ENCODE assay signal across 8 cellular contexts in genomic region chr14:24194186-24194872, GRCh38. TPM values are rescaled to one million over a fixed set of nuclear protein-coding genes. Genes with fewer than 3 reads are reported as not detected.
DNase-seq lines count a peak whose midpoint lies in the region; ATAC-seq and TF ChIP-seq lines count a peak whose summit lies in the region.

No MANE protein-coding gene starts in this region.

- no peaks in the 10 kb centered on the region for H3F3A ChIP-seq in PC-3 (ENCODE audit: low read length, unreplicated experiment)

- H2AFZ ChIP-seq in PC-3 (ENCODE audit: low read length): no peak overlapping the region
- no peak overlapping the region for H2AFZ ChIP-seq in parathyroid adenoma

- peak overlapping the region; percentile 98 for H3K27ac Mint-ChIP-seq in CD8-positive, alpha-beta T cell
- H3K27ac Mint-ChIP-seq in endothelial cell (ENCODE audit: unreplicated experiment): peak overlapping the region; percentile 73

- no peaks in the 10 kb centered on the region for H3K9me3 ChIP-seq in CD8-positive, alpha-beta T cell (ENCODE audit: low read length)
- H3K9me3 ChIP-seq in PC-3 (ENCODE audit: low read length) (no peaks in the 10 kb centered on the region), parathyroid adenoma (ENCODE audit: control insufficient read depth, low read length) (no peaks in the 10 kb centered on the region)

- no peaks in the 10 kb centered on the region for H3K9me2 ChIP-seq in PC-3 (replicated peaks; ENCODE audit: low read length)

- no peak for TF ChIP-seq CTCF in CD8-positive, alpha-beta T cell (IDR thresholded peaks at IDR 0.05)
- TF ChIP-seq CTCF in PC-3 (conservative IDR thresholded peaks at IDR 0.05; ENCODE audit: low read depth, low read length): no peak
- no peak for TF ChIP-seq CTCF in endothelial cell (IDR thresholded peaks at IDR 0.05; ENCODE audit: unreplicated experiment)
- TF ChIP-seq CTCF in parathyroid adenoma (IDR thresholded peaks at IDR 0.05): no peak

- H3K79me2 ChIP-seq in PC-3 (ENCODE audit: low read length): peaks cover 59% of the 10 kb centered on the region
- peaks cover 20% of the 10 kb centered on the region for H3K79me2 ChIP-seq in parathyroid adenoma

- H3K4me1 ChIP-seq in CD8-positive, alpha-beta T cell (ENCODE audit: insufficient read depth, low read length): peaks cover 31% of the 10 kb centered on the region
- H3K4me1 ChIP-seq in PC-3 (ENCODE audit: insufficient read depth, low read length): peaks cover 9% of the 10 kb centered on the region
- peaks cover 9% of the 10 kb centered on the region for H3K4me1 ChIP-seq in parathyroid adenoma

- no peaks in the 10 kb centered on the region for H3K9me3 Mint-ChIP-seq in CD8-positive, alpha-beta T cell
- no peaks in the 10 kb centered on the region for H3K9me3 Mint-ChIP-seq in endothelial cell (ENCODE audit: unreplicated experiment)

- peak overlapping the region; percentile 87 for H3K4me3 ChIP-seq in CD8-positive, alpha-beta T cell (ENCODE audit: low read depth, low read length)
- H3K4me3 ChIP-seq in PC-3 (ENCODE audit: low read length) (peak overlapping the region; percentile 86), parathyroid adenoma (ENCODE audit: low read depth, low read length) (peak overlapping the region; percentile 100)

- H3K36me3 ChIP-seq in CD8-positive, alpha-beta T cell (ENCODE audit: insufficient read depth, low read length): peaks cover 11% of the 10 kb centered on the region
- H3K36me3 ChIP-seq in PC-3 (ENCODE audit: low read depth, low read length) (peaks cover 8% of the 10 kb centered on the region; the same call in 1 of the 2 replicates), parathyroid adenoma (ENCODE audit: control insufficient read depth, insufficient read depth, low read length) (no peaks in the 10 kb centered on the region)

- H3K4me2 ChIP-seq in PC-3 (ENCODE audit: low read length): peak overlapping the region; percentile 97
- peak overlapping the region; percentile 95 for H3K4me2 ChIP-seq in parathyroid adenoma (ENCODE audit: low read length)

- peak overlapping the region; percentile 94 for H3K4me3 Mint-ChIP-seq in CD8-positive, alpha-beta T cell
- H3K4me3 Mint-ChIP-seq in endothelial cell (ENCODE audit: unreplicated experiment): peak overlapping the region; percentile 92

- BruUV-seq in PC-3 (replicated peaks; lab: Mats Ljungman, UMichigan): TSS peak; percentile 38

- peaks cover 39% of the 10 kb centered on the region for H3K36me3 Mint-ChIP-seq in CD8-positive, alpha-beta T cell
- peaks cover 38% of the 10 kb centered on the region for H3K36me3 Mint-ChIP-seq in endothelial cell (ENCODE audit: low read depth, unreplicated experiment)

- intact Hi-C loops in CD8-positive, alpha-beta T cell (cut with DNase I, micrococcal nuclease): loop anchor here in 1 of 2 experiments (2.0 kb wide), 1 partner anchor 48 kb away; the partner anchor contains the start of gene TINF2
- intact Hi-C loops in PC-3 (cut with micrococcal nuclease): no loop called here

- H3K9ac ChIP-seq in PC-3 (ENCODE audit: low read length) (peak overlapping the region; percentile 99; the same call in 1 of the 2 replicates), parathyroid adenoma (no peak overlapping the region)

- POLR2A ChIA-PET in CD8-positive, alpha-beta T cell (lab: Charles Lee): interaction anchor here (1.8 to 3.9 kb wide), 5 partner anchors 11 to 59 kb away, joined by 8 to 50 read pairs (median 20); partner anchors contain the start of genes CHMP4A, IRF9, PSME1 and PSME2
- POLR2A ChIA-PET in PC-3 (lab: Charles Lee; ENCODE audit: unreplicated experiment): no interaction called here

- no peak for DNase-seq in CD8-positive, alpha-beta T cell
- DNase-seq in PC-3 (no peak), endothelial cell (ENCODE audit: low spot score) (no peak), NCI-H69 (lab: John Stamatoyannopoulos, UW) (no peak), LoVo (ENCODE audit: low spot score) (no peak), SIG-M5 (lab: John Stamatoyannopoulos, UW) (no peak)
- DNase-seq in activated effector memory CD4-positive, alpha-beta T cell treated with anti-CD3 and anti-CD28 coated beads, Interleukin-2, amount 50 U/mL, for 16 hours: no peak

- CTCF ChIA-PET in CD8-positive, alpha-beta T cell (lab: Charles Lee): interaction anchor here (0.6 to 3.8 kb wide), 5 partner anchors 21 to 138 kb away, joined by 3 to 27 read pairs (median 4); partner anchors contain the start of genes IRF9, MDP1 and TINF2
- CTCF ChIA-PET in PC-3 (lab: Charles Lee): no interaction called here

- peaks cover 52% of the 10 kb centered on the region for H3K4me1 Mint-ChIP-seq in CD8-positive, alpha-beta T cell (ENCODE audit: low read depth)
- peaks cover 26% of the 10 kb centered on the region for H3K4me1 Mint-ChIP-seq in endothelial cell (ENCODE audit: unreplicated experiment)

- no peak for ATAC-seq in CD8-positive, alpha-beta T cell
- ATAC-seq in PC-3: no peak

- no peaks in the 10 kb centered on the region for H4K20me1 ChIP-seq in PC-3 (ENCODE audit: low read length)

- peak overlapping the region; percentile 99 for H3K27ac ChIP-seq in CD8-positive, alpha-beta T cell (ENCODE audit: low read depth, low read length)
- H3K27ac ChIP-seq in PC-3 (ENCODE audit: low read length): no peak overlapping the region
- H3K27ac ChIP-seq in parathyroid adenoma: peak overlapping the region; percentile 99

- no peaks in the 10 kb centered on the region for H3K27me3 ChIP-seq in CD8-positive, alpha-beta T cell (ENCODE audit: insufficient read depth, low read length)
- H3K27me3 ChIP-seq in PC-3 (ENCODE audit: low read length) (no peaks in the 10 kb centered on the region), parathyroid adenoma (ENCODE audit: control insufficient read depth, insufficient read depth, low read length) (no peaks in the 10 kb centered on the region)

- H3K27me3 Mint-ChIP-seq in CD8-positive, alpha-beta T cell (ENCODE audit: low read depth): no peaks in the 10 kb centered on the region
- H3K27me3 Mint-ChIP-seq in endothelial cell (ENCODE audit: unreplicated experiment): peaks cover 23% of the 10 kb centered on the region

RNA-seq across cellular contexts. Expression of gene TM9SF1, which starts 0.9 kb away (rescaled TPM):
- 10 to 100 TPM; 17.5 to 20.4 TPM for total RNA-seq in CD8-positive, alpha-beta T cell
- 52.1 and 58.3 TPM in 2 replicates for total RNA-seq in PC-3 (2014; rRNA removed)
- total RNA-seq in endothelial cell (ENCODE audit: unreplicated experiment): 41.8 TPM

RNA-seq across cellular contexts. Expression of gene IPO4, which starts 5.7 kb away (rescaled TPM):
- total RNA-seq in CD8-positive, alpha-beta T cell: 10 to 100 TPM; 69.2 to 75.6 TPM
- total RNA-seq in PC-3 (2014; rRNA removed) (193 and 211 TPM in 2 replicates), endothelial cell (ENCODE audit: unreplicated experiment) (29.0 TPM)

RNA-seq across cellular contexts. Expression of gene TSSK4, which starts 11.2 kb away (rescaled TPM):
- under 1 TPM; 0.38 to 0.56 TPM for total RNA-seq in CD8-positive, alpha-beta T cell
- total RNA-seq in PC-3 (2014; rRNA removed): 0.11 TPM in 1 of 2 replicates, not detected in the other
- total RNA-seq in endothelial cell (ENCODE audit: unreplicated experiment): not detected

RNA-seq across cellular contexts. Expression of gene CHMP4A, which starts 19.0 kb away (rescaled TPM):
- 10 to 100 TPM; 70.1 to 77.6 TPM for total RNA-seq in CD8-positive, alpha-beta T cell
- total RNA-seq in PC-3 (2014; rRNA removed): 58.3 and 67.9 TPM in 2 replicates
- 34.3 TPM for total RNA-seq in endothelial cell (ENCODE audit: unreplicated experiment)

RNA-seq across cellular contexts. Expression of gene MDP1, which starts 21.5 kb away (rescaled TPM):
- 1 to 10 TPM; 4.2 to 4.5 TPM for total RNA-seq in CD8-positive, alpha-beta T cell
- total RNA-seq in PC-3 (2014; rRNA removed) (16.2 and 23.5 TPM in 2 replicates), endothelial cell (ENCODE audit: unreplicated experiment) (17.4 TPM)
